Comparison of ENCODE assay signal across 24 cellular contexts in the genomic region with DNA sequence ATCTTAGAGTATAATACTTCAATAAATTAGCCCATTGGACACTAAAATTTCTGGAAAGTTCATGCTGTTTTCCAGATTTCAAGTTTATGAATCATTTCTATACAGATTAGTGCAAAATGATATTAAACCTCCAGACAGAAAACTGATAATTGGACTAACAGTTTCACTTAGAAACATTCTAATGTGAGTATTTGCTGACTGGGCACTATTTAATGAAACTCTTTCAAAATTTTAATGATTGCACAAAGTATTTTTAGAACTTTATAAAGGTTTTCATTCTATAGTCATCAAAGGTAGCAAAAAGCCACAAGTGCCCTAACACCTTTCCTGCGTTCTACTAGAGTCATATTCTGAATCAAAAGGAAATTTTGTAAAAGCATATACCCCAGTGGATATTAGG.
A peak's percentile ranks its signal among the peaks of the same experiment; 100 is the strongest.
DNase-seq lines count a peak whose midpoint lies in the region; ATAC-seq, FAIRE-seq and TF ChIP-seq lines count a peak whose summit lies in the region.
"Had no signal": no experiment of that assay in that cellular context is flagged by ENCODE, and none has a peak within 500 bp of the region (broad histone marks: within the 10 kb centered on the region; RNA-seq: fewer than 3 reads in every experiment).

No MANE protein-coding gene starts in this region.

- POLR2A ChIA-PET in HepG2 (lab: Yijun Ruan, JAX) (no interaction called here), K562 (lab: Yijun Ruan, JAX) (interaction anchor here (0.6 kb wide), 1 partner anchor 9 kb away, joined by 4 read pairs; no protein-coding TSS in a partner anchor)

- H3K4me3 ChIP-seq in HepG2 (replicated peaks in 1 of 3; ENCODE audit: insufficient read depth in 1 of 3, low read depth in 2 of 3, low read length in 3 of 3): no peak overlapping the region
- no peak overlapping the region for H3K4me3 ChIP-seq in right lobe of liver
- H3K4me3 ChIP-seq in K562: no peak overlapping the region
- H3K4me3 ChIP-seq: BLaER1, GM12878 had no signal

- no peak overlapping the region for H3K9ac ChIP-seq in HepG2 (ENCODE audit: insufficient read depth, low read depth, low read length)
- no peak overlapping the region for H3K9ac ChIP-seq in K562 (ENCODE audit: insufficient read depth in 1 of 2, low read depth in 2 of 2, low read length in 2 of 2)
- H3K9ac ChIP-seq: BLaER1 had no signal

- TF ChIP-seq POLR2A in HepG2 (IDR thresholded peaks at IDR 0.05; ENCODE audit: insufficient read depth in 1 of 2, low read depth in 2 of 2, low read length in 2 of 2) (no peak), right lobe of liver (IDR thresholded peaks at IDR 0.05) (no peak), K562 (conservative IDR thresholded peaks at IDR 0.05) (no peak)

- TF ChIP-seq EP300 in HepG2 (IDR thresholded peaks at IDR 0.05; ENCODE audit: low read depth in 2 of 2, low read length in 2 of 2) (no peak), HepG2 (CRISPR knock-in tag; IDR thresholded peaks at IDR 0.05; ENCODE audit: borderline replicate concordance) (no peak), K562 (IDR thresholded peaks at IDR 0.05; ENCODE audit: low read length) (no peak)

- H4K20me1 ChIP-seq in HepG2 (ENCODE audit: insufficient read depth, low read length) (no peaks in the 10 kb centered on the region), K562 (replicated peaks; ENCODE audit: control insufficient read depth, insufficient read depth, low read length) (no peaks in the 10 kb centered on the region)
- H4K20me1 ChIP-seq: BLaER1 had no signal

- 32% methylated on average over 1 of the region's 1 CpG for WGBS in HepG2 (ENCODE audit: low lambda C conversion rate)
- 94% methylated on average over 1 of the region's 1 CpG for WGBS in right lobe of liver (ENCODE audit: insufficient coverage, low coverage, low lambda C conversion rate, missing lambda C conversion rate)
- WGBS in K562 (ENCODE audit: insufficient coverage, low coverage, missing lambda C conversion rate): 59% methylated on average over 1 of the region's 1 CpG

- ATAC-seq in HepG2 (no peak), right lobe of liver (no peak), K562 (no peak)
- ATAC-seq: GM12878 had no signal

- H3K27ac ChIP-seq in HepG2 (ENCODE audit: extremely low read length, insufficient read depth, low read length) (no peak overlapping the region), right lobe of liver (no peak overlapping the region), K562 (ENCODE audit: extremely low read depth, low read depth, low read length) (peak overlapping the region; percentile 62; the same call in 2 of the 3 replicates)
- H3K27ac ChIP-seq: 22Rv1, BLaER1 had no signal

- TF ChIP-seq RAD21 in HepG2 (CRISPR knock-in tag; IDR thresholded peaks at IDR 0.05) (no peak), K562 (CRISPR knock-in tag; conservative IDR thresholded peaks at IDR 0.05 in 1 of 2, IDR thresholded peaks at IDR 0.05 in 1 of 2) (no peak)

- no peaks in the 10 kb centered on the region for H3K4me1 ChIP-seq in HepG2 (ENCODE audit: insufficient read depth, low read length)
- H3K4me1 ChIP-seq in right lobe of liver: no peaks in the 10 kb centered on the region
- H3K4me1 ChIP-seq in K562 (replicated peaks in 1 of 2; ENCODE audit: control insufficient read depth in 2 of 2, insufficient read depth in 2 of 2, low read length in 2 of 2): peaks cover 3 to 11% of the 10 kb centered on the region in 2 experiments; a peak in 3 of 5 replicates
- H3K4me1 ChIP-seq: BE2C, BLaER1 had no signal

- H3K36me3 ChIP-seq in HepG2 (replicated peaks in 1 of 2; ENCODE audit: control insufficient read depth in 1 of 2, insufficient read depth in 2 of 2, low read length in 2 of 2): no peaks in the 10 kb centered on the region
- H3K36me3 ChIP-seq in right lobe of liver: no peaks in the 10 kb centered on the region
- no peaks in the 10 kb centered on the region for H3K36me3 ChIP-seq in K562 (ENCODE audit: control insufficient read depth, insufficient read depth, low read length)
- H3K36me3 ChIP-seq: BE2C, BLaER1 had no signal

- in situ Hi-C loops in HepG2 (cut with HindIII; ENCODE audit: extremely low pct_ligation_motif_present, low pct_unique_long_range_greater_than_20kb) (no loop called here), K562 (cut with MboI) (loop anchor here (25.0 kb wide), 2 partner anchors 694 to 1019 kb away; no protein-coding TSS in a partner anchor)

- DNase-seq in HepG2 (ENCODE audit: low spot score) (no peak), right lobe of liver (no peak), K562 (ENCODE audit: extremely low read depth in 1 of 4, low spot score in 3 of 4) (no peak), GM20000 (ENCODE audit: low spot score) (no peak), NCI-H82 (lab: John Stamatoyannopoulos, UW) (no peak)
- DNase-seq: ACHN; BE2C; C1 segment of cervical spinal cord; CD4-positive, alpha-beta memory T cell; CD4-positive, CD25-positive, alpha-beta regulatory T cell; CD8-positive, alpha-beta memory T cell; COR-L47; DMS 273 treated with DMSO at 0.1 percent for 48 hours; DMS153; DMS53; DMS79; DND-41; EL; GDM1 had no signal

- no peaks in the 10 kb centered on the region for H3K9me1 ChIP-seq in K562 (ENCODE audit: control insufficient read depth, insufficient read depth, low read length)

- TF ChIP-seq CTCF in HepG2 (CRISPR knock-in tag; IDR thresholded peaks at IDR 0.05) (no peak), right lobe of liver (IDR thresholded peaks at IDR 0.05) (no peak), K562 (IDR thresholded peaks at IDR 0.05 in 2 of 3, conservative IDR thresholded peaks at IDR 0.05 in 1 of 3; ENCODE audit: insufficient read depth in 2 of 3, low read depth in 1 of 3, low read length in 3 of 3) (no peak), GM20000 (IDR thresholded peaks at IDR 0.05; ENCODE audit: extremely low read depth, missing control alignments) (no peak)

- FAIRE-seq in HepG2 (lab: Jason Lieb, UNC) (no peak), K562 (lab: Jason Lieb, UNC) (no peak)
- FAIRE-seq: GM12878, GM12892, GM18507 had no signal

- no peak overlapping the region for H2AFZ ChIP-seq in HepG2 (ENCODE audit: low read length)
- 0 out of 2 replicates have a peak overlapping the region, but pooled peaks have one; percentile 28 for H2AFZ ChIP-seq in K562 (ENCODE audit: low read depth, low read length)

- no peaks in the 10 kb centered on the region; a peak in 1 of 5 replicates for H3K27me3 ChIP-seq in HepG2 (ENCODE audit: control insufficient read depth in 1 of 2, insufficient read depth in 2 of 2, low read length in 2 of 2)
- H3K27me3 ChIP-seq in right lobe of liver: no peaks in the 10 kb centered on the region
- no peaks in the 10 kb centered on the region for H3K27me3 ChIP-seq in K562 (ENCODE audit: control insufficient read depth in 2 of 2, insufficient read depth in 2 of 2, low read length in 2 of 2)
- H3K27me3 ChIP-seq: BE2C, BLaER1 had no signal

- H3K4me2 ChIP-seq in HepG2 (ENCODE audit: low read depth, low read length) (no peak overlapping the region), K562 (ENCODE audit: insufficient read depth, low read length) (no peak overlapping the region)
- H3K4me2 ChIP-seq: BLaER1 had no signal

- H3K9me3 ChIP-seq in HepG2 (ENCODE audit: low read length): no peaks in the 10 kb centered on the region
- H3K9me3 ChIP-seq in right lobe of liver: no peaks in the 10 kb centered on the region
- no peaks in the 10 kb centered on the region for H3K9me3 ChIP-seq in K562 (replicated peaks; ENCODE audit: control insufficient read depth, insufficient read depth, low read depth, low read length)
- H3K9me3 ChIP-seq: BE2C, BLaER1 had no signal

- BruUV-seq in HepG2 (replicated peaks; lab: Mats Ljungman, UMichigan) (no TSS peak), K562 (replicated peaks; lab: Mats Ljungman, UMichigan) (no TSS peak)

- intact Hi-C loops in HepG2 (cut with micrococcal nuclease; ENCODE audit: unreplicated experiment): no loop called here
- intact Hi-C loops in right lobe of liver (cut with DNase I): no loop called here
- intact Hi-C loops in K562 (cut with micrococcal nuclease): no loop called here

- CTCF ChIA-PET in HepG2 (lab: Yijun Ruan, JAX; ENCODE audit: low intra/inter-chr PET ratio, low total read pairs): no interaction called here
- CTCF ChIA-PET in K562 (lab: Yijun Ruan, JAX; ENCODE audit: low intra/inter-chr PET ratio): no interaction called here

- no peaks in the 10 kb centered on the region for H3K79me2 ChIP-seq in HepG2 (ENCODE audit: insufficient read depth, low read length)
- H3K79me2 ChIP-seq in K562 (ENCODE audit: control insufficient read depth, insufficient read depth, low read length): no peaks in the 10 kb centered on the region

TF ChIP-seq in HepG2, 621 proteins besides CTCF, POLR2A, EP300 and RAD21 (continues in another document):
- TF ChIP-seq MXI1 (IDR thresholded peaks at IDR 0.05; ENCODE audit: borderline replicate concordance, low read depth, low read length) (no peak), ZNF652 (CRISPR knock-in tag; IDR thresholded peaks at IDR 0.05; ENCODE audit: borderline replicate concordance, low read depth) (no peak), ZNF350 (CRISPR knock-in tag; IDR thresholded peaks at IDR 0.05; ENCODE audit: borderline replicate concordance, low read depth) (no peak), MAFF (IDR thresholded peaks at IDR 0.05; ENCODE audit: low read depth, low read length) (peak; percentile 96), FIP1L1 (IDR thresholded peaks at IDR 0.05; ENCODE audit: borderline replicate concordance, insufficient read depth, low read depth, low read length) (no peak), MAFK (conservative IDR thresholded peaks at IDR 0.05 in 1 of 2, IDR thresholded peaks at IDR 0.05 in 1 of 2; ENCODE audit: low read length in 2 of 2) (peak; percentile 94 to 98)
- TF ChIP-seq, protein P1, sequence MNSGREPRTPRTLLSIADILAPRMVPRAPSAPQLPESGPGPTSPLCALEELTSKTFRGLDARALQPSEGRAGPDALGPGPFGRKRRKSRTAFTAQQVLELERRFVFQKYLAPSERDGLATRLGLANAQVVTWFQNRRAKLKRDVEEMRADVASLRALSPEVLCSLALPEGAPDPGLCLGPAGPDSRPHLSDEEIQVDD (CRISPR knock-in tag; IDR thresholded peaks at IDR 0.05; ENCODE audit: borderline replicate concordance): no peak

TF ChIP-seq in K562, 482 proteins besides CTCF, POLR2A, EP300 and RAD21:
- TF ChIP-seq ZNF316 (IDR thresholded peaks at IDR 0.05): peak; percentile 96
- TF ChIP-seq C11orf30 (IDR thresholded peaks at IDR 0.05; ENCODE audit: low read depth): peak; percentile 90
- peak; percentile 99 for TF ChIP-seq MAFK (IDR thresholded peaks at IDR 0.05; ENCODE audit: low read length)
- TF ChIP-seq MAFG (tag; conservative IDR thresholded peaks at IDR 0.05): peak; percentile 93
- TF ChIP-seq ESRRB (CRISPR knock-in tag; IDR thresholded peaks at IDR 0.05; ENCODE audit: borderline replicate concordance): no peak
- TF ChIP-seq MAFF (IDR thresholded peaks at IDR 0.05; ENCODE audit: low read length): peak; percentile 97
TF ChIP-seq in K562: peak in this region for 5.

Comparison
In these comparisons a context has a peak if more than half of its experiments do, and no peak if none do; other contexts are left out.
1. Of the 241 proteins assayed by ChIP-seq in both HepG2 and K562: peak only in HepG2: none; only in K562: MAFG; in both: MAFF and MAFK; in neither: 238.